9 cellular contexts compared by ENCODE assay signal in the genomic region with DNA sequence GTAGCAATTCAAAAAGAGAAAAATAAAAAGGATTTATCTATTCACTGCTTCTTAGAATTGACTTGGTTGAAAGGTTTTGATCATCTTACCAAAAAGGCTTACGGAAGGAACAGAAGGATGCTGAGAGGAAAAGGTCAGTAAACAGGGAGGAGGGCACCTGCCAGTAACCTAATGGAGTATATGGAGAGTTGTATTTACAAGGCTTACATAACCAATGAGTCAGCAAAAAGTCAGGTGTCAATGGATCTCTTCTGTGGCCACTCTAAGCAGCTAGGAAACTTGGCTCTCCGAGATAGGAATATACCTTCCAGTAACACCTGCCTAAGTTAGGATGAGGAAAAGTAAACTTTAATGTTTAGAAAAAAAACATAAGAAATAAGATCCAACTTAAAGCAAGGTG.
DNase-seq lines count a peak whose midpoint lies in the region; ATAC-seq and FAIRE-seq lines count a peak whose summit lies in the region.
"Had no signal": no experiment of that assay in that cellular context is flagged by ENCODE, and none has a peak within 500 bp of the region (broad histone marks: within the 10 kb centered on the region; RNA-seq: fewer than 3 reads in every experiment).

No MANE protein-coding gene starts in this region.

- FAIRE-seq in urothelium cell line (lab: Jason Lieb, UNC) = no peak

- DNase-seq in Right ventricle myocardium superior = no peak
- no peak for DNase-seq in cardiac septum (ENCODE audit: low spot score)
- peak; percentile 27 for DNase-seq in SK-N-DZ (ENCODE audit: low spot score)
- DNase-seq in kidney tubule cell (ENCODE audit: low spot score) = peak; percentile 41
- peak; percentile 14 for DNase-seq in urothelium cell line (ENCODE audit: low spot score)
- DNase-seq in NOMO-1 treated with dmso at 0.1 percent for 144 hours (lab: John Stamatoyannopoulos, UW; ENCODE audit: unreplicated experiment) = no peak
- DNase-seq in stimulated activated CD4-positive, alpha-beta T cell treated with anti-CD3 and anti-CD28 coated beads, Interleukin-4, amount 100 ng/mL, for 4 hours = no peak
- DNase-seq: stimulated activated CD8-positive, alpha-beta memory T cell treated with anti-CD3 and anti-CD28 coated beads, Interleukin-4, amount 100 ng/mL, for 48 hours had no signal

- intact Hi-C loops in Right ventricle myocardium superior (cut with DNase I) (no loop called here), cardiac septum (cut with DNase I) (loop anchor here (5.0 kb wide), 1 partner anchor 35 kb away; no protein-coding TSS in a partner anchor)

- ATAC-seq in Right ventricle myocardium superior (ENCODE audit: poor library complexity) (peak; percentile 66), HG03025 (IDR thresholded peaks at IDR 0.05; ENCODE audit: low FRiP score, unreplicated experiment) (no peak)

Comparison
In these comparisons a context has a peak if more than half of its experiments do, and no peak if none do; other contexts are left out.
1. DNase-seq: peak in SK-N-DZ (single experiment), kidney tubule cell (single experiment) and urothelium cell line (single experiment); none in Right ventricle myocardium superior (single experiment), cardiac septum (single experiment), NOMO-1 treated with dmso at 0.1 percent for 144 hours (single experiment) and stimulated activated CD4-positive, alpha-beta T cell treated with anti-CD3 and anti-CD28 coated beads, Interleukin-4, amount 100 ng/mL, for 4 hours (0 of 2).